Comparison of ENCODE assay signal across 25 cellular contexts in the genomic region with DNA sequence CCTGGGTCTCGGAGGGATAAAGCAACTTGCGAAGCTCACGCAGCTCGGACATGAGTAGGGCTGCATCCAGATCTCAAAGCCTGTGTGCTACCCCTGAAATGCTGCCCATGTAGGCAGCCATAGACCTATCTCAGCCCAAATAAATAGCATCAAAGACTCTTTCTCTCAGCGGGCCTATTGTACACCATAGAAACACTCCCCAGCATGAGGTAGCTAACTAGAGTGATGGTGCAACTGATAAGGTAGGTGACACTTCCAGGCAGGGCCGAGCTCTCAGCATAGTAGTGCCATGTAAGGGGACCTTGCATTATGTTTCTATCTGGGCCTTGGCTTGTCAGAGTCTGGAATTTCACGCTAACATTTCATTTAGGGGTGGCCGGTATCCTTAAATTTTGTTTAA.
"Had no signal": no experiment of that assay in that cellular context is flagged by ENCODE, and none has a peak within 500 bp of the region (broad histone marks: within the 10 kb centered on the region; RNA-seq: fewer than 3 reads in every experiment).

No MANE protein-coding gene starts in this region.

- H3K27me3 Mint-ChIP-seq: activated naive CD8-positive, alpha-beta T cell treated with anti-CD3 and anti-CD28 coated beads, Interleukin-2, amount 50 U/mL, for 24 hours; brain had no signal

- DNase-seq: activated CD4-positive, alpha-beta T cell treated with anti-CD3 and anti-CD28 coated beads for 4 hours; activated naive CD4-positive, alpha-beta T cell treated with Interleukin-2 at 50 U/mL for 16 hours; activated naive CD8-positive, alpha-beta T cell treated with anti-CD3 and anti-CD28 coated beads, Interleukin-2, amount 50 U/mL, for 24 hours; activated T-cell treated with anti-CD3 and anti-CD28 coated beads for 4 hours; amygdala; Karpas-422; NCI-H1048; NCI-H1694; NCI-H2029; NCI-H2107; NCI-H2171 treated with DMSO at 0.1 percent for 48 hours; NCI-H226; NCI-H526; NCI-H82; Right ventricle myocardium superior; RPMI8226; SJCRH30; SK-N-SH; T-helper 1 cell; WERI-Rb-1 had no signal

- ATAC-seq: activated CD4-positive, CD25-positive, alpha-beta regulatory T cell treated with anti-CD3 and anti-CD28 coated beads, Interleukin-2, amount 50 U/mL, for 24 hours; activated naive CD4-positive, alpha-beta T cell treated with anti-CD3 and anti-CD28 coated beads, Interleukin-2, amount 50 U/mL, for 72 hours; activated naive CD8-positive, alpha-beta T cell treated with anti-CD3 and anti-CD28 coated beads, Interleukin-2, amount 50 U/mL, for 24 hours; HepG2; Panc1 had no signal

- H3K9me3 Mint-ChIP-seq: activated naive CD4-positive, alpha-beta T cell treated with anti-CD3 and anti-CD28 coated beads, Interleukin-2, amount 50 U/mL, for 72 hours; activated naive CD8-positive, alpha-beta T cell treated with anti-CD3 and anti-CD28 coated beads, Interleukin-2, amount 50 U/mL, for 24 hours had no signal

- H3K4me3 Mint-ChIP-seq: activated naive CD8-positive, alpha-beta T cell treated with anti-CD3 and anti-CD28 coated beads, Interleukin-2, amount 50 U/mL, for 24 hours; brain had no signal

- H3K36me3 Mint-ChIP-seq: brain had no signal

- H3K27ac Mint-ChIP-seq: activated naive CD4-positive, alpha-beta T cell treated with anti-CD3 and anti-CD28 coated beads, Interleukin-2, amount 50 U/mL, for 72 hours; activated naive CD8-positive, alpha-beta T cell treated with anti-CD3 and anti-CD28 coated beads, Interleukin-2, amount 50 U/mL, for 24 hours; brain had no signal

- H3K4me1 Mint-ChIP-seq: activated naive CD8-positive, alpha-beta T cell treated with anti-CD3 and anti-CD28 coated beads, Interleukin-2, amount 50 U/mL, for 24 hours; brain had no signal
